9 cellular contexts compared by ENCODE assay signal in the genomic region with DNA sequence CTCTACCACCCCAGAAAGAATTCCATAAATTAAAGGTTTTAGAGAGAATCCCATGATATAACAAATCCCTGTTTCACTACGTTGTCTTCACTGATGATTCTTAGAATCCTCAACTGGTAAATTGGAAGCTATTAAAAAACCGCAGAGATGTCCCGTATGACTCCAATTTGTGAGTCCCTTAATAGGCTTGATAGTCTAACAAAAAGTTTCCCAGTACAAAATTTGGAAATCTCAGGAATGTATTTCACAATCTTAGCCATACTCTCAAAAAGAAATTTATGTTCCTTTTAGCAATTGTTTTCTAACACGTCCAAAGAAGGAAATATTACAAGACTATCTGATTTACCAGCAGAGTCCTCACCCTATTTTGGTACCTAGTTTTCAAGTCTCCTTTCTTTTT. TPM values are rescaled to one million over a fixed set of nuclear protein-coding genes. Genes with fewer than 3 reads are reported as not detected.
A peak's percentile ranks its signal among the peaks of the same experiment; 100 is the strongest.
DNase-seq lines count a peak whose midpoint lies in the region; ATAC-seq and TF ChIP-seq lines count a peak whose summit lies in the region.
"Had no signal": no experiment of that assay in that cellular context is flagged by ENCODE, and none has a peak within 500 bp of the region (broad histone marks: within the 10 kb centered on the region; RNA-seq: fewer than 3 reads in every experiment).

No MANE protein-coding gene starts in this region.

- WGBS in esophagus squamous epithelium, 2 donors: 23 to 46% methylated on average over 4 of the region's 4 CpGs

- no peak for TF ChIP-seq CTCF in RWPE2 (IDR thresholded peaks at IDR 0.05; ENCODE audit: poor library complexity, severe bottlenecking)
- TF ChIP-seq CTCF in esophagus squamous epithelium (IDR thresholded peaks at IDR 0.05): no peak

- H3K4me3 ChIP-seq in RWPE2 (ENCODE audit: severe bottlenecking): peak overlapping the region; percentile 93
- H3K4me3 ChIP-seq in esophagus squamous epithelium: peak overlapping the region in 3 of 4 donors; percentile 74 to 88 (median 80)
- peak overlapping the region in 1 of 3 donors; percentile 93 for H3K4me3 ChIP-seq in skeletal muscle tissue (ENCODE audit: low read length in 3 of 3)

- H3K4me1 ChIP-seq in RWPE2 (ENCODE audit: insufficient read depth, poor library complexity, severe bottlenecking) (peaks cover 53% of the 10 kb centered on the region), esophagus squamous epithelium (peaks cover 1 to 68% (median 18%) of the 10 kb centered on the region in 3 donors), skeletal muscle tissue (ENCODE audit: control insufficient read depth in 3 of 3, insufficient read depth in 3 of 3, low read length in 3 of 3) (peaks cover 6 to 10% (median 6%) of the 10 kb centered on the region in 3 donors)

- H3K27ac ChIP-seq in RWPE2 (ENCODE audit: poor library complexity, severe bottlenecking) (peak overlapping the region; percentile 93), esophagus squamous epithelium (peak overlapping the region; percentile 97 to 99 (median 98)), skeletal muscle tissue (ENCODE audit: low read depth, low read length) (peak overlapping the region; percentile 38)

- H3K27me3 ChIP-seq in RWPE2 (ENCODE audit: insufficient read depth, poor library complexity, severe bottlenecking) (no peaks in the 10 kb centered on the region), esophagus squamous epithelium (no peaks in the 10 kb centered on the region), skeletal muscle tissue (ENCODE audit: control insufficient read depth in 3 of 3, insufficient read depth in 3 of 3, low read length in 3 of 3) (peaks cover 0 to 22% (median 8%) of the 10 kb centered on the region in 3 donors)

- H3K36me3 ChIP-seq in RWPE2 (ENCODE audit: low read depth) (peaks cover 43% of the 10 kb centered on the region), esophagus squamous epithelium (no peaks in the 10 kb centered on the region), skeletal muscle tissue (ENCODE audit: control insufficient read depth in 3 of 3, insufficient read depth in 3 of 3, low read length in 3 of 3) (no peaks in the 10 kb centered on the region)

- H3K9me3 ChIP-seq in RWPE2 (ENCODE audit: severe bottlenecking) (no peaks in the 10 kb centered on the region), esophagus squamous epithelium (no peaks in the 10 kb centered on the region), skeletal muscle tissue (ENCODE audit: control insufficient read depth in 3 of 3, low read length in 3 of 3) (no peaks in the 10 kb centered on the region)

- H3K9ac ChIP-seq in skeletal muscle tissue (ENCODE audit: low read depth in 1 of 3, low read length in 3 of 3): no peak overlapping the region

- intact Hi-C loops in esophagus squamous epithelium (cut with DNase I): no loop called here

- TF ChIP-seq POLR2A in esophagus squamous epithelium (IDR thresholded peaks at IDR 0.05): peak in 1 of 4 donors; percentile 13

- DNase-seq in GM04503 (ENCODE audit: low read depth): peak; percentile 89
- no peak for DNase-seq in RWPE2 (ENCODE audit: low spot score)
- no peak for DNase-seq in esophagus squamous epithelium (lab: John Stamatoyannopoulos, UW)
- DNase-seq in cerebellar cortex (ENCODE audit: low spot score): no peak
- DNase-seq in NCI-H146 treated with DMSO at 0.1 percent for 48 hours (lab: John Stamatoyannopoulos, UW; ENCODE audit: unreplicated experiment): no peak
- DNase-seq: effector CD8-positive, alpha-beta T cell had no signal

- ATAC-seq in RWPE2 (ENCODE audit: low read depth) (no peak), GM19463 (IDR thresholded peaks at IDR 0.05; ENCODE audit: unreplicated experiment) (no peak), HG02970 (IDR thresholded peaks at IDR 0.05; ENCODE audit: low FRiP score, unreplicated experiment) (no peak)

RNA-seq across cellular contexts. Expression of gene TES, which starts 2.5 kb away (rescaled TPM):
- 100 to 1,000 TPM in 1 of 4 donors, 10 to 100 TPM in 3; 34.8 to 155 (median 67.0) TPM for total RNA-seq in esophagus squamous epithelium
- total RNA-seq in skeletal muscle tissue: 33.9 TPM

Comparison
In these comparisons a context has a peak if more than half of its experiments do, and no peak if none do; other contexts are left out.
1. H3K27ac ChIP-seq: peak in every context shown above with its lines; median percentile 98 in esophagus squamous epithelium; 93 in RWPE2; 38 in skeletal muscle tissue.